Comparison of ENCODE assay signal across 1 cellular context in genomic region chr9:71758277-71758676, GRCh38.
TF ChIP-seq lines count a peak whose summit lies in the region.

No MANE protein-coding gene starts in this region.

TF ChIP-seq in liver, 16 proteins besides CTCF, POLR2A, EP300 and RAD21 (continued from another document):
- TF ChIP-seq, protein P1, sequence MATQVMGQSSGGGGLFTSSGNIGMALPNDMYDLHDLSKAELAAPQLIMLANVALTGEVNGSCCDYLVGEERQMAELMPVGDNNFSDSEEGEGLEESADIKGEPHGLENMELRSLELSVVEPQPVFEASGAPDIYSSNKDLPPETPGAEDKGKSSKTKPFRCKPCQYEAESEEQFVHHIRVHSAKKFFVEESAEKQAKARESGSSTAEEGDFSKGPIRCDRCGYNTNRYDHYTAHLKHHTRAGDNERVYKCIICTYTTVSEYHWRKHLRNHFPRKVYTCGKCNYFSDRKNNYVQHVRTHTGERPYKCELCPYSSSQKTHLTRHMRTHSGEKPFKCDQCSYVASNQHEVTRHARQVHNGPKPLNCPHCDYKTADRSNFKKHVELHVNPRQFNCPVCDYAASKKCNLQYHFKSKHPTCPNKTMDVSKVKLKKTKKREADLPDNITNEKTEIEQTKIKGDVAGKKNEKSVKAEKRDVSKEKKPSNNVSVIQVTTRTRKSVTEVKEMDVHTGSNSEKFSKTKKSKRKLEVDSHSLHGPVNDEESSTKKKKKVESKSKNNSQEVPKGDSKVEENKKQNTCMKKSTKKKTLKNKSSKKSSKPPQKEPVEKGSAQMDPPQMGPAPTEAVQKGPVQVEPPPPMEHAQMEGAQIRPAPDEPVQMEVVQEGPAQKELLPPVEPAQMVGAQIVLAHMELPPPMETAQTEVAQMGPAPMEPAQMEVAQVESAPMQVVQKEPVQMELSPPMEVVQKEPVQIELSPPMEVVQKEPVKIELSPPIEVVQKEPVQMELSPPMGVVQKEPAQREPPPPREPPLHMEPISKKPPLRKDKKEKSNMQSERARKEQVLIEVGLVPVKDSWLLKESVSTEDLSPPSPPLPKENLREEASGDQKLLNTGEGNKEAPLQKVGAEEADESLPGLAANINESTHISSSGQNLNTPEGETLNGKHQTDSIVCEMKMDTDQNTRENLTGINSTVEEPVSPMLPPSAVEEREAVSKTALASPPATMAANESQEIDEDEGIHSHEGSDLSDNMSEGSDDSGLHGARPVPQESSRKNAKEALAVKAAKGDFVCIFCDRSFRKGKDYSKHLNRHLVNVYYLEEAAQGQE (IDR thresholded peaks at IDR 0.05): no peak
- no peak for TF ChIP-seq FOXA2 (IDR thresholded peaks at IDR 0.05)
